8 cellular contexts compared by ENCODE assay signal in genomic region chr22:50532353-50532700, GRCh38. TPM values are rescaled to one million over a fixed set of nuclear protein-coding genes. Genes with fewer than 3 reads are reported as not detected.
DNase-seq lines count a peak whose midpoint lies in the region; ATAC-seq and TF ChIP-seq lines count a peak whose summit lies in the region.

No MANE protein-coding gene starts in this region.

- no peak overlapping the region for H2AK5ac ChIP-seq in H9 (ENCODE audit: insufficient read length, low read length)

- no peak overlapping the region for H2BK120ac ChIP-seq in H9 (ENCODE audit: low read depth, low read length, poor library complexity, severe bottlenecking)

- no peak overlapping the region for H3K4ac ChIP-seq in H9 (ENCODE audit: low read depth, low read length)

- H2BK15ac ChIP-seq in H9 (ENCODE audit: low read depth, low read length): no peak overlapping the region

- H2AFZ ChIP-seq in H9 (ENCODE audit: low read length): no peak overlapping the region
- H2AFZ ChIP-seq in hepatocyte: peak overlapping the region; percentile 49

- no peak overlapping the region for H3K27ac Mint-ChIP-seq in H9
- H3K27ac Mint-ChIP-seq in activated CD4-positive, alpha-beta memory T cell treated with anti-CD3 and anti-CD28 coated beads, Interleukin-2, amount 10 ng/mL, durations not matched to agents 7 days and 5 days: peak overlapping the region; percentile 98

- peaks cover 9 to 13% of the 10 kb centered on the region in 2 experiments for H3K4me1 Mint-ChIP-seq in H9
- peaks cover 56% of the 10 kb centered on the region for H3K4me1 Mint-ChIP-seq in activated CD4-positive, alpha-beta memory T cell treated with anti-CD3 and anti-CD28 coated beads, Interleukin-2, amount 10 ng/mL, durations not matched to agents 7 days and 5 days

- intact Hi-C loops in spleen (cut with DNase I; ENCODE audit: low total_unique reads): no loop called here

- H3K36me3 Mint-ChIP-seq in H9 (ENCODE audit: insufficient read depth in 1 of 3, low read depth in 3 of 3): no peaks in the 10 kb centered on the region; a peak in 1 of 7 replicates
- peaks cover 31% of the 10 kb centered on the region for H3K36me3 Mint-ChIP-seq in activated CD4-positive, alpha-beta memory T cell treated with anti-CD3 and anti-CD28 coated beads, Interleukin-2, amount 10 ng/mL, durations not matched to agents 7 days and 5 days (ENCODE audit: low read depth)

- CTCF ChIA-PET in activated CD4-positive, alpha-beta memory T cell treated with anti-CD3 and anti-CD28 coated beads, Interleukin-2, amount 10 ng/mL, durations not matched to agents 7 days and 5 days (lab: Charles Lee): interaction anchor here (0.9 to 2.4 kb wide), 4 partner anchors 9 to 31 kb away, joined by 3 to 7 read pairs (median 4); partner anchors contain the start of gene SYCE3

- peaks cover 78% of the 10 kb centered on the region for H3K27me3 Mint-ChIP-seq in H9 (ENCODE audit: low read depth)
- H3K27me3 Mint-ChIP-seq in activated CD4-positive, alpha-beta memory T cell treated with anti-CD3 and anti-CD28 coated beads, Interleukin-2, amount 10 ng/mL, durations not matched to agents 7 days and 5 days: no peaks in the 10 kb centered on the region

- no peak overlapping the region for H2BK12ac ChIP-seq in H9 (ENCODE audit: insufficient read length, low read depth, low read length)

- H3K23ac ChIP-seq in H9 (ENCODE audit: insufficient read length, low read depth, low read length): no peak overlapping the region

- peak overlapping the region; percentile 52 for H3K4me3 ChIP-seq in hepatocyte
- peak overlapping the region; percentile 50 to 97 (median 64) for H3K4me3 ChIP-seq in spleen

- H4K5ac ChIP-seq in H9 (ENCODE audit: insufficient read length, low read depth, low read length): no peak overlapping the region

- TF ChIP-seq POLR2A in spleen (IDR thresholded peaks at IDR 0.05): no peak

- TF ChIP-seq CTCF in H9 (conservative IDR thresholded peaks at IDR 0.05): no peak
- TF ChIP-seq CTCF in hepatocyte (IDR thresholded peaks at IDR 0.05; ENCODE audit: poor library complexity): no peak
- TF ChIP-seq CTCF in spleen (IDR thresholded peaks at IDR 0.05 in 8 of 11, conservative IDR thresholded peaks at IDR 0.05 in 3 of 11): no peak

- H4K8ac ChIP-seq in H9 (replicated peaks; ENCODE audit: insufficient read length, low read depth, low read length): no peak overlapping the region

- H4K20me1 ChIP-seq in H9 (ENCODE audit: control insufficient read depth, insufficient read depth, insufficient read length) (no peaks in the 10 kb centered on the region), hepatocyte (ENCODE audit: insufficient read depth, poor library complexity, severe bottlenecking) (no peaks in the 10 kb centered on the region)

- no peak overlapping the region for H3K14ac ChIP-seq in H9 (ENCODE audit: insufficient read depth, low read length)

- H3K9me3 ChIP-seq in H9 (ENCODE audit: control insufficient read depth, low read depth, low read length) (no peaks in the 10 kb centered on the region), hepatocyte (ENCODE audit: low read depth) (no peaks in the 10 kb centered on the region), spleen (no peaks in the 10 kb centered on the region)

- H3K27ac ChIP-seq in H9 (ENCODE audit: insufficient read length, low read depth, low read length): no peak overlapping the region
- H3K27ac ChIP-seq in hepatocyte: peak overlapping the region; percentile 96
- peak overlapping the region; percentile 97 to 100 (median 99) for H3K27ac ChIP-seq in spleen

- H4K91ac ChIP-seq in H9 (ENCODE audit: insufficient read length, low read depth, low read length): no peak overlapping the region

- H3K4me1 ChIP-seq in H9 (ENCODE audit: insufficient read depth, low read length) (no peaks in the 10 kb centered on the region), hepatocyte (ENCODE audit: insufficient read depth) (peaks cover 32% of the 10 kb centered on the region), spleen (peaks cover 11 to 99% (median 70%) of the 10 kb centered on the region in 6 donors)

- no peak overlapping the region for H2BK20ac ChIP-seq in H9 (ENCODE audit: low read depth, low read length, poor library complexity, severe bottlenecking)

- DNase-seq in H9 (no peak), hepatocyte (ENCODE audit: low spot score) (peak; percentile 33), spleen (no peak), GM19238 (ENCODE audit: insufficient read length, low spot score) (no peak)
- no peak for DNase-seq in activated CD4-positive, alpha-beta memory T cell treated with anti-CD3 and anti-CD28 coated beads, Interleukin-2, amount 10 ng/mL, durations not matched to agents 7 days and 5 days

- H3K4me3 Mint-ChIP-seq in H9: peak overlapping the region; percentile 47 to 80
- peak overlapping the region; percentile 95 for H3K4me3 Mint-ChIP-seq in activated CD4-positive, alpha-beta memory T cell treated with anti-CD3 and anti-CD28 coated beads, Interleukin-2, amount 10 ng/mL, durations not matched to agents 7 days and 5 days

- no peak for ATAC-seq in HG03354 (IDR thresholded peaks at IDR 0.05; ENCODE audit: poor library complexity, severe bottlenecking, unreplicated experiment)
- ATAC-seq in HG02884 (IDR thresholded peaks at IDR 0.05; ENCODE audit: unreplicated experiment): no peak
- ATAC-seq in GM21447 (IDR thresholded peaks at IDR 0.05; ENCODE audit: unreplicated experiment): no peak

- H3K9me3 Mint-ChIP-seq in H9: no peaks in the 10 kb centered on the region; a peak in 1 of 5 replicates
- no peaks in the 10 kb centered on the region for H3K9me3 Mint-ChIP-seq in activated CD4-positive, alpha-beta memory T cell treated with anti-CD3 and anti-CD28 coated beads, Interleukin-2, amount 10 ng/mL, durations not matched to agents 7 days and 5 days

- H3K4me2 ChIP-seq in H9 (ENCODE audit: insufficient read depth, insufficient read length, low read length) (peak overlapping the region; percentile 34), hepatocyte (peak overlapping the region; percentile 99)

- H2BK5ac ChIP-seq in H9 (ENCODE audit: insufficient read length, low read length): no peak overlapping the region

- no CpG with 5 or more reads among the region's 17 CpGs for WGBS in H9 (ENCODE audit: extremely low coverage, insufficient read length, low lambda C conversion rate)
- WGBS in hepatocyte (ENCODE audit: low lambda C conversion rate, missing lambda C conversion rate): 35% methylated on average over 6 of the region's 17 CpGs
- WGBS in spleen, 5 donors: 8 to 16% (median 9%) methylated on average over 8 to 17 of the region's 17 CpGs

- H3K9ac ChIP-seq in H9 (ENCODE audit: extremely low read depth, insufficient read length, low read length): no peak overlapping the region

- POLR2A ChIA-PET in activated CD4-positive, alpha-beta memory T cell treated with anti-CD3 and anti-CD28 coated beads, Interleukin-2, amount 10 ng/mL, durations not matched to agents 7 days and 5 days (lab: Charles Lee): interaction anchor here (0.8 to 12.1 kb wide), 13 partner anchors 6 to 342 kb away, joined by 3 to 583 read pairs (median 10); partner anchors contain the start of genes ADM2, CHKB, KLHDC7B and LMF2

- H3K27me3 ChIP-seq in H9 (ENCODE audit: insufficient read depth, low read length): peaks cover 37% of the 10 kb centered on the region; the same call in 1 of the 2 replicates
- H3K27me3 ChIP-seq in hepatocyte: peaks cover 11% of the 10 kb centered on the region
- no peaks in the 10 kb centered on the region for H3K27me3 ChIP-seq in spleen (replicated peaks in 1 of 7)

- H3K9me2 ChIP-seq in hepatocyte (replicated peaks; ENCODE audit: insufficient read depth): no peaks in the 10 kb centered on the region

- H3K79me1 ChIP-seq in H9 (ENCODE audit: insufficient read depth, low read depth, low read length, poor library complexity, severe bottlenecking): no peaks in the 10 kb centered on the region

- H3K23me2 ChIP-seq in H9 (ENCODE audit: insufficient read length, low read depth, low read length, poor library complexity, severe bottlenecking): peaks cover 18% of the 10 kb centered on the region

- no peak overlapping the region for H3K56ac ChIP-seq in H9 (ENCODE audit: insufficient read length, low read depth, low read length)

- H3K79me2 ChIP-seq in H9 (ENCODE audit: insufficient read depth, low read length) (no peaks in the 10 kb centered on the region), hepatocyte (no peaks in the 10 kb centered on the region)

- H3K36me3 ChIP-seq in hepatocyte (replicated peaks; ENCODE audit: insufficient read depth, low read depth): no peaks in the 10 kb centered on the region
- peaks cover 0 to 18% (median 0%) of the 10 kb centered on the region in 6 donors for H3K36me3 ChIP-seq in spleen

- no peak overlapping the region for H3T11ph ChIP-seq in H9 (ENCODE audit: low read length)

- peak overlapping the region; percentile 79 for H3K18ac ChIP-seq in H9 (ENCODE audit: insufficient read length, low read depth, low read length)

RNA-seq across cellular contexts. Expression of gene TYMP, which starts 2.5 kb away (rescaled TPM):
- 0.61 and 1.0 TPM in 2 replicates for total RNA-seq in H9 (2021)
- 10 to 100 TPM; 89.1 to 90.2 TPM for total RNA-seq in activated CD4-positive, alpha-beta memory T cell treated with anti-CD3 and anti-CD28 coated beads, Interleukin-2, amount 10 ng/mL, durations not matched to agents 7 days and 5 days
- 36.6 and 46.4 TPM in 2 replicates for total RNA-seq in hepatocyte
- 85.7 and 105 TPM in 2 replicates for polyA plus RNA-seq in hepatocyte
- 100 to 1,000 TPM in 6 of 7 donors, 10 to 100 TPM in 1; 73.7 to 284 (median 152) TPM for total RNA-seq in spleen
- polyA plus RNA-seq in spleen: 100 to 1,000 TPM in 1 of 3 donors, 10 to 100 TPM in 2; 88.3 to 166 (median 92.3) TPM

RNA-seq across cellular contexts. Expression of gene SCO2, which starts 6.9 kb away (rescaled TPM):
- total RNA-seq in H9 (2021): 3.3 and 3.4 TPM in 2 replicates
- total RNA-seq in activated CD4-positive, alpha-beta memory T cell treated with anti-CD3 and anti-CD28 coated beads, Interleukin-2, amount 10 ng/mL, durations not matched to agents 7 days and 5 days: 1 to 10 TPM; 6.4 to 7.0 TPM
- total RNA-seq in hepatocyte: 2.0 and 4.1 TPM in 2 replicates
- polyA plus RNA-seq in hepatocyte: 9.7 and 11.2 TPM in 2 replicates
- 1 to 10 TPM in 6 of 7 donors, not detected in 1; 1.2 to 7.4 (median 5.0) TPM for total RNA-seq in spleen
- polyA plus RNA-seq in spleen: 10 to 100 TPM in 2 of 3 donors, 1 to 10 TPM in 1; 4.4 to 12.7 (median 12.0) TPM

RNA-seq across cellular contexts. Expression of gene KLHDC7B, which starts 13.4 kb away (rescaled TPM):
- total RNA-seq in H9 (2021): not detected in 2 replicates
- 1 to 10 TPM; 8.0 to 8.4 TPM for total RNA-seq in activated CD4-positive, alpha-beta memory T cell treated with anti-CD3 and anti-CD28 coated beads, Interleukin-2, amount 10 ng/mL, durations not matched to agents 7 days and 5 days
- total RNA-seq in hepatocyte: 0.92 and 1.7 TPM in 2 replicates
- 0.75 and 1.4 TPM in 2 replicates for polyA plus RNA-seq in hepatocyte
- total RNA-seq in spleen: 1 to 10 TPM; 2.6 to 5.0 (median 3.4) TPM
- polyA plus RNA-seq in spleen: 1 to 10 TPM; 2.6 to 3.8 (median 3.5) TPM

RNA-seq across cellular contexts. Expression of gene NCAPH2, which starts 24.3 kb away (rescaled TPM):
- total RNA-seq in H9 (2021) (76.2 and 78.1 TPM in 2 replicates), hepatocyte (24.4 and 25.6 TPM in 2 replicates), spleen (10 to 100 TPM; 33.9 to 48.0 (median 38.1) TPM)
- total RNA-seq in activated CD4-positive, alpha-beta memory T cell treated with anti-CD3 and anti-CD28 coated beads, Interleukin-2, amount 10 ng/mL, durations not matched to agents 7 days and 5 days: 100 to 1,000 TPM; 105 to 108 TPM
- polyA plus RNA-seq in hepatocyte (40.6 and 48.0 TPM in 2 replicates), spleen (10 to 100 TPM; 31.4 to 43.1 (median 35.0) TPM)

RNA-seq across cellular contexts. Expression of gene LMF2, which starts 24.8 kb away (rescaled TPM):
- total RNA-seq in H9 (2021): 43.6 and 46.0 TPM in 2 replicates
- total RNA-seq in activated CD4-positive, alpha-beta memory T cell treated with anti-CD3 and anti-CD28 coated beads, Interleukin-2, amount 10 ng/mL, durations not matched to agents 7 days and 5 days: 100 to 1,000 TPM; 111 to 114 TPM
- 22.4 and 32.8 TPM in 2 replicates for total RNA-seq in hepatocyte
- 97.6 and 128 TPM in 2 replicates for polyA plus RNA-seq in hepatocyte
- total RNA-seq in spleen: 10 to 100 TPM; 62.5 to 81.1 (median 72.2) TPM
- polyA plus RNA-seq in spleen: 10 to 100 TPM; 36.6 to 71.2 (median 45.0) TPM

Comparison
In these comparisons a context has a peak if more than half of its experiments do, and no peak if none do; other contexts are left out.
1. RNA of gene TYMP, which starts 2.5 kb away (total RNA-seq): 73.7 to 284 TPM in spleen, 89.1 to 90.2 TPM in activated CD4-positive, alpha-beta memory T cell treated with anti-CD3 and anti-CD28 coated beads, Interleukin-2, amount 10 ng/mL, durations not matched to agents 7 days and 5 days and 36.6 to 46.4 TPM in hepatocyte; 0.61 to 1.0 TPM in H9; every median in the first group is over 10 times any median in the second.